Comparison of ENCODE assay signal across 18 cellular contexts in genomic region chr1:116726872-116727271, GRCh38. TPM values are rescaled to one million over a fixed set of nuclear protein-coding genes. Genes with fewer than 3 reads are reported as not detected.
DNase-seq lines count a peak whose midpoint lies in the region; ATAC-seq, FAIRE-seq and TF ChIP-seq lines count a peak whose summit lies in the region.
"Had no signal": no experiment of that assay in that cellular context is flagged by ENCODE, and none has a peak within 500 bp of the region (broad histone marks: within the 10 kb centered on the region; RNA-seq: fewer than 3 reads in every experiment).

No MANE protein-coding gene starts in this region.

- TF ChIP-seq POLR2A in K562 (conservative IDR thresholded peaks at IDR 0.05), result no peak

- intact Hi-C loops in OCI-LY7 (cut with micrococcal nuclease; ENCODE audit: unreplicated experiment), result no loop called here
- intact Hi-C loops in K562 (cut with micrococcal nuclease), result no loop called here

- H3K36me3 ChIP-seq in SK-N-SH (replicated peaks in 1 of 2; ENCODE audit: control insufficient read depth in 1 of 2, insufficient read depth in 2 of 2, low read length in 1 of 2) (no peaks in the 10 kb centered on the region), OCI-LY7 (ENCODE audit: insufficient read depth, low read length) (no peaks in the 10 kb centered on the region), K562 (ENCODE audit: control insufficient read depth, insufficient read depth, low read length) (no peaks in the 10 kb centered on the region)
- H3K36me3 ChIP-seq: BLaER1 treated with 17β-estradiol and CSF1 and Interleukin-3, amounts not matched to agents 10 nM and 100 nM had no signal

- H4K20me1 ChIP-seq in SK-N-SH (ENCODE audit: insufficient read depth) (no peaks in the 10 kb centered on the region), OCI-LY7 (ENCODE audit: insufficient read depth, low read length) (no peaks in the 10 kb centered on the region), K562 (replicated peaks; ENCODE audit: control insufficient read depth, insufficient read depth, low read length) (no peaks in the 10 kb centered on the region)
- H4K20me1 ChIP-seq: BLaER1 treated with 17β-estradiol and CSF1 and Interleukin-3, amounts not matched to agents 10 nM and 100 nM had no signal

- H3K4me3 ChIP-seq in SK-N-SH (ENCODE audit: low read depth in 2 of 2, low read length in 1 of 2) (no peak overlapping the region), OCI-LY7 (ENCODE audit: low read depth, low read length, poor library complexity, severe bottlenecking) (no peak overlapping the region), K562 (no peak overlapping the region)
- H3K4me3 ChIP-seq: BLaER1 treated with 17β-estradiol and CSF1 and Interleukin-3, amounts not matched to agents 10 nM and 100 nM; GM23248 had no signal

- H3K9me3 ChIP-seq in SK-N-SH (no peaks in the 10 kb centered on the region), OCI-LY7 (ENCODE audit: low read length) (no peaks in the 10 kb centered on the region), K562 (replicated peaks; ENCODE audit: control insufficient read depth, insufficient read depth, low read depth, low read length) (no peaks in the 10 kb centered on the region)
- H3K9me3 ChIP-seq: BLaER1 treated with 17β-estradiol and CSF1 and Interleukin-3, amounts not matched to agents 10 nM and 100 nM had no signal

- no TSS peak for BruUV-seq in OCI-LY7 (replicated peaks; lab: Mats Ljungman, UMichigan)
- no TSS peak for BruUV-seq in K562 (replicated peaks; lab: Mats Ljungman, UMichigan)

- DNase-seq in SK-N-SH (no peak), CD1c-positive myeloid dendritic cell (ENCODE audit: extremely low spot score) (peak; percentile 82), OCI-LY7 (ENCODE audit: low spot score) (no peak), K562 (ENCODE audit: extremely low read depth in 1 of 4, low spot score in 3 of 4) (no peak), dermis blood vessel endothelial cell (no peak), occipital lobe (lab: John Stamatoyannopoulos, UW) (no peak), pons (ENCODE audit: low spot score) (no peak)
- DNase-seq: DMS 273 treated with DMSO at 0.1 percent for 48 hours, GM23248, HCEC 1CT, NCI-H187 treated with DMSO at 0.1 percent for 48 hours, NCI-H510A, SHP77 had no signal

- H3K4me1 ChIP-seq in SK-N-SH (ENCODE audit: control insufficient read depth in 1 of 2, insufficient read depth in 2 of 2, low read depth in 1 of 2, low read length in 1 of 2) (peaks cover 0 to 8% of the 10 kb centered on the region in 2 experiments; a peak in 2 of 4 replicates), OCI-LY7 (ENCODE audit: insufficient read depth, low read length, poor library complexity, severe bottlenecking) (peaks cover 9% of the 10 kb centered on the region), K562 (replicated peaks in 1 of 2; ENCODE audit: control insufficient read depth in 2 of 2, insufficient read depth in 2 of 2, low read length in 2 of 2) (peaks cover 0 to 8% of the 10 kb centered on the region in 2 experiments; a peak in 2 of 5 replicates)

- no peaks in the 10 kb centered on the region for H3F3A ChIP-seq in SK-N-SH (replicated peaks; ENCODE audit: insufficient read depth)

- POLR2A ChIA-PET in SK-N-SH (lab: Yijun Ruan, JAX) (no interaction called here), OCI-LY7 (lab: Charles Lee) (interaction anchor here (0.6 kb wide), 1 partner anchor 15 kb away, joined by 3 read pairs; no protein-coding TSS in a partner anchor), K562 (lab: Yijun Ruan, JAX) (interaction anchor here (1.5 kb wide), 1 partner anchor 11 kb away, joined by 6 read pairs; no protein-coding TSS in a partner anchor)

- H3K79me2 ChIP-seq in SK-N-SH (ENCODE audit: insufficient read depth) (no peaks in the 10 kb centered on the region), OCI-LY7 (ENCODE audit: insufficient read depth, low read depth, low read length) (no peaks in the 10 kb centered on the region), K562 (ENCODE audit: control insufficient read depth, insufficient read depth, low read length) (no peaks in the 10 kb centered on the region)

- H3K4me2 ChIP-seq in SK-N-SH, result no peak overlapping the region
- H3K4me2 ChIP-seq in OCI-LY7 (ENCODE audit: low read length), result no peak overlapping the region
- H3K4me2 ChIP-seq in K562 (ENCODE audit: insufficient read depth, low read length), result no peak overlapping the region

- H3K9me1 ChIP-seq in K562 (ENCODE audit: control insufficient read depth, insufficient read depth, low read length), result no peaks in the 10 kb centered on the region

- H3K27me3 ChIP-seq in SK-N-SH (ENCODE audit: insufficient read depth), result no peaks in the 10 kb centered on the region; the same call in 1 of the 2 replicates
- H3K27me3 ChIP-seq in K562 (ENCODE audit: control insufficient read depth in 2 of 2, insufficient read depth in 2 of 2, low read length in 2 of 2), result no peaks in the 10 kb centered on the region
- H3K27me3 ChIP-seq: BLaER1 treated with 17β-estradiol and CSF1 and Interleukin-3, amounts not matched to agents 10 nM and 100 nM had no signal

- no peak overlapping the region for H3K9ac ChIP-seq in SK-N-SH
- no peak overlapping the region for H3K9ac ChIP-seq in K562 (ENCODE audit: insufficient read depth in 1 of 2, low read depth in 2 of 2, low read length in 2 of 2)
- H3K9ac ChIP-seq: BLaER1 treated with 17β-estradiol and CSF1 and Interleukin-3, amounts not matched to agents 10 nM and 100 nM; GM23248 had no signal

- H2AFZ ChIP-seq in SK-N-SH (ENCODE audit: low read depth) (no peak overlapping the region), OCI-LY7 (ENCODE audit: low read length) (peak overlapping the region; percentile 12; the same call in 1 of the 2 replicates), K562 (ENCODE audit: low read depth, low read length) (no peak overlapping the region)
- H2AFZ ChIP-seq: GM23248 had no signal

- H3K9me2 ChIP-seq in SK-N-SH (no peaks in the 10 kb centered on the region), OCI-LY7 (ENCODE audit: insufficient read depth, low read length) (no peaks in the 10 kb centered on the region)

- TF ChIP-seq RAD21 in SK-N-SH (IDR thresholded peaks at IDR 0.05; ENCODE audit: low read length), result no peak
- no peak for TF ChIP-seq RAD21 in K562 (CRISPR knock-in tag; conservative IDR thresholded peaks at IDR 0.05 in 1 of 2, IDR thresholded peaks at IDR 0.05 in 1 of 2)

- WGBS in SK-N-SH (ENCODE audit: low lambda C conversion rate), result 72% methylated on average over 3 of the region's 3 CpGs
- 92% methylated on average over 3 of the region's 3 CpGs for WGBS in K562 (ENCODE audit: insufficient coverage, low coverage, missing lambda C conversion rate)

- in situ Hi-C loops in K562 (cut with MboI), result loop anchor here (25.0 kb wide), 1 partner anchor 560 kb away; no protein-coding TSS in a partner anchor

- peak overlapping the region in 1 of 2 experiments; percentile 53; a peak in 2 of 4 replicates for H3K27ac ChIP-seq in SK-N-SH (ENCODE audit: low read depth in 2 of 2, low read length in 1 of 2)
- H3K27ac ChIP-seq in OCI-LY7 (ENCODE audit: low read depth, low read length, poor library complexity, severe bottlenecking), result no peak overlapping the region
- H3K27ac ChIP-seq in K562 (ENCODE audit: extremely low read depth, low read depth, low read length), result no peak overlapping the region
- H3K27ac ChIP-seq: BLaER1 treated with 17β-estradiol and CSF1 and Interleukin-3, amounts not matched to agents 10 nM and 100 nM; GM23248 had no signal

- no peak for FAIRE-seq in K562 (lab: Jason Lieb, UNC)
- FAIRE-seq: A204.1, GM12892 had no signal

- ATAC-seq in SK-N-SH treated with all-trans-retinoic acid at 6 μM for 48 hours, result no peak
- ATAC-seq in K562, result no peak

- no peak for TF ChIP-seq EP300 in SK-N-SH (IDR thresholded peaks at IDR 0.05; ENCODE audit: borderline replicate concordance in 1 of 2, low read depth in 1 of 2, low read length in 1 of 2)
- TF ChIP-seq EP300 in K562 (IDR thresholded peaks at IDR 0.05; ENCODE audit: low read length), result no peak

- CTCF ChIA-PET in SK-N-SH (lab: Yijun Ruan, JAX), result interaction anchor here (0.9 to 5.5 kb wide), 7 partner anchors 11 to 152 kb away, joined by 3 to 55 read pairs (median 8); no protein-coding TSS in a partner anchor
- CTCF ChIA-PET in OCI-LY7 (lab: Charles Lee; ENCODE audit: unreplicated experiment), result no interaction called here
- CTCF ChIA-PET in K562 (lab: Yijun Ruan, JAX; ENCODE audit: low intra/inter-chr PET ratio), result no interaction called here

- no peak for TF ChIP-seq CTCF in SK-N-SH (IDR thresholded peaks at IDR 0.05)
- no peak for TF ChIP-seq CTCF in OCI-LY7 (conservative IDR thresholded peaks at IDR 0.05; ENCODE audit: low read length)
- no peak for TF ChIP-seq CTCF in K562 (IDR thresholded peaks at IDR 0.05 in 2 of 3, conservative IDR thresholded peaks at IDR 0.05 in 1 of 3; ENCODE audit: insufficient read depth in 2 of 3, low read depth in 1 of 3, low read length in 3 of 3)

RNA-seq across cellular contexts. Expression of gene CD2, which starts 27.4 kb away (rescaled TPM):
- not detected in 2 replicates for polyA plus RNA-seq in SK-N-SH (2012; rRNA removed)
- not detected in 2 replicates for polyA plus RNA-seq in SK-N-SH (2012; cell fraction: cytosol; rRNA removed)
- polyA plus RNA-seq in SK-N-SH (2012; cell fraction: nucleus; rRNA removed), result not detected in 2 replicates
- total RNA-seq in OCI-LY7 (2014; rRNA removed; shearing (Covaris generic)), result not detected in 2 replicates
- total RNA-seq in OCI-LY7 (2022), result not detected in 2 replicates
- not detected in 2 replicates for total RNA-seq in K562 (2011; cell fraction: chromatin; rRNA removed; ENCODE audit: low replicate concordance)
- total RNA-seq in K562 (2011; cell fraction: nucleolus; rRNA removed), result not detected in 2 replicates
- total RNA-seq in K562 (2011; cell fraction: nucleoplasm; rRNA removed), result not detected in 2 replicates
- not detected in 2 replicates for total RNA-seq in K562 (2014; rRNA removed)
- not detected in 2 replicates for total RNA-seq in K562 (2014; rRNA removed; fragmentation: Illumina TruSeq; extraction: Trizol)
- not detected in 2 replicates for total RNA-seq in K562 (2015; rRNA removed; fragmentation: Illumina TruSeq; extraction: Trizol)
- total RNA-seq in K562 (2021), result 0.16 and 0.29 TPM in 2 replicates
- not detected in 2 replicates for polyA plus RNA-seq in K562 (2011; rRNA removed)
- polyA plus RNA-seq in K562 (2011; cell fraction: cytosol; rRNA removed), result not detected in 2 replicates
- not detected in 2 replicates for polyA plus RNA-seq in K562 (2011; cell fraction: nucleus; rRNA removed)
- 0.06 TPM in 1 of 2 replicates, not detected in the other for polyA plus RNA-seq in K562 (2012)
- polyA plus RNA-seq in K562 (2014; fragmentation: Illumina TruSeq; extraction: Trizol), result 0.07 TPM in 1 of 2 replicates, not detected in the other
- not detected for polyA plus RNA-seq in K562 (2014; fragmentation: Nextera tagmentation; extraction: Ambion mirVana)
- not detected in 2 replicates for polyA plus RNA-seq in K562 (2014; rRNA removed)
- not detected in 2 replicates for polyA minus RNA-seq in K562 (2011; rRNA and poly(A)+ RNA removed)
- polyA minus RNA-seq in K562 (2011; cell fraction: cytosol; rRNA and poly(A)+ RNA removed), result not detected in 2 replicates
- polyA minus RNA-seq in K562 (2011; cell fraction: nucleus; rRNA and poly(A)+ RNA removed), result not detected in 2 replicates
- not detected in 2 replicates for total RNA-seq in dermis blood vessel endothelial cell
- not detected for total RNA-seq in occipital lobe
- total RNA-seq: Daoy, GM23248 had no signal
- polyA plus RNA-seq: GM23248 had no signal

RNA-seq across cellular contexts. Expression of gene IGSF3, which starts 59.3 kb away (rescaled TPM):
- polyA plus RNA-seq in SK-N-SH (2012; rRNA removed) (3.0 and 3.6 TPM in 2 replicates), K562 (2011; rRNA removed) (7.7 and 8.9 TPM in 2 replicates), K562 (2014; fragmentation: Illumina TruSeq; extraction: Trizol) (10.8 and 11.5 TPM in 2 replicates), K562 (2014; fragmentation: Nextera tagmentation; extraction: Ambion mirVana) (1 to 10 TPM; 1.1 to 1.2 TPM), K562 (2014; rRNA removed) (7.9 and 8.4 TPM in 2 replicates)
- polyA plus RNA-seq in SK-N-SH (2012; cell fraction: cytosol; rRNA removed), result 2.0 and 3.8 TPM in 2 replicates
- polyA plus RNA-seq in SK-N-SH (2012; cell fraction: nucleus; rRNA removed), result 1.4 and 1.7 TPM in 2 replicates
- not detected in 2 replicates for total RNA-seq in OCI-LY7 (2014; rRNA removed; shearing (Covaris generic))
- total RNA-seq in OCI-LY7 (2022) (not detected in 2 replicates), K562 (2014; rRNA removed) (13.1 and 15.1 TPM in 2 replicates), K562 (2014; rRNA removed; fragmentation: Illumina TruSeq; extraction: Trizol) (7.5 and 7.8 TPM in 2 replicates), K562 (2015; rRNA removed; fragmentation: Illumina TruSeq; extraction: Trizol) (7.5 and 8.3 TPM in 2 replicates), K562 (2021) (14.4 and 15.0 TPM in 2 replicates), dermis blood vessel endothelial cell (24.8 and 29.4 TPM in 2 replicates), occipital lobe (115 TPM)
- 16.2 and 27.0 TPM in 2 replicates for total RNA-seq in K562 (2011; cell fraction: chromatin; rRNA removed; ENCODE audit: low replicate concordance)
- 35.1 and 40.4 TPM in 2 replicates for total RNA-seq in K562 (2011; cell fraction: nucleolus; rRNA removed)
- 25.1 and 28.2 TPM in 2 replicates for total RNA-seq in K562 (2011; cell fraction: nucleoplasm; rRNA removed)
- 10.0 and 16.2 TPM in 2 replicates for polyA plus RNA-seq in K562 (2011; cell fraction: cytosol; rRNA removed)
- 10.1 and 17.6 TPM in 2 replicates for polyA plus RNA-seq in K562 (2011; cell fraction: nucleus; rRNA removed)
- 8.7 and 14.2 TPM in 2 replicates for polyA plus RNA-seq in K562 (2012)
- 9.8 and 14.9 TPM in 2 replicates for polyA minus RNA-seq in K562 (2011; rRNA and poly(A)+ RNA removed)
- polyA minus RNA-seq in K562 (2011; cell fraction: cytosol; rRNA and poly(A)+ RNA removed), result 14.1 and 16.5 TPM in 2 replicates
- 9.7 and 10.1 TPM in 2 replicates for polyA minus RNA-seq in K562 (2011; cell fraction: nucleus; rRNA and poly(A)+ RNA removed)

Comparison
In these comparisons a context has a peak if more than half of its experiments do, and no peak if none do; other contexts are left out.
1. RNA of gene IGSF3, which starts 59.3 kb away (total RNA-seq): 115 TPM in occipital lobe (single experiment), 24.8 to 29.4 TPM in dermis blood vessel endothelial cell and 7.5 to 40.4 TPM in K562; not detected in OCI-LY7; every median in the first group is over 4 times any median in the second.